9 cellular contexts compared by ENCODE assay signal in the genomic region with DNA sequence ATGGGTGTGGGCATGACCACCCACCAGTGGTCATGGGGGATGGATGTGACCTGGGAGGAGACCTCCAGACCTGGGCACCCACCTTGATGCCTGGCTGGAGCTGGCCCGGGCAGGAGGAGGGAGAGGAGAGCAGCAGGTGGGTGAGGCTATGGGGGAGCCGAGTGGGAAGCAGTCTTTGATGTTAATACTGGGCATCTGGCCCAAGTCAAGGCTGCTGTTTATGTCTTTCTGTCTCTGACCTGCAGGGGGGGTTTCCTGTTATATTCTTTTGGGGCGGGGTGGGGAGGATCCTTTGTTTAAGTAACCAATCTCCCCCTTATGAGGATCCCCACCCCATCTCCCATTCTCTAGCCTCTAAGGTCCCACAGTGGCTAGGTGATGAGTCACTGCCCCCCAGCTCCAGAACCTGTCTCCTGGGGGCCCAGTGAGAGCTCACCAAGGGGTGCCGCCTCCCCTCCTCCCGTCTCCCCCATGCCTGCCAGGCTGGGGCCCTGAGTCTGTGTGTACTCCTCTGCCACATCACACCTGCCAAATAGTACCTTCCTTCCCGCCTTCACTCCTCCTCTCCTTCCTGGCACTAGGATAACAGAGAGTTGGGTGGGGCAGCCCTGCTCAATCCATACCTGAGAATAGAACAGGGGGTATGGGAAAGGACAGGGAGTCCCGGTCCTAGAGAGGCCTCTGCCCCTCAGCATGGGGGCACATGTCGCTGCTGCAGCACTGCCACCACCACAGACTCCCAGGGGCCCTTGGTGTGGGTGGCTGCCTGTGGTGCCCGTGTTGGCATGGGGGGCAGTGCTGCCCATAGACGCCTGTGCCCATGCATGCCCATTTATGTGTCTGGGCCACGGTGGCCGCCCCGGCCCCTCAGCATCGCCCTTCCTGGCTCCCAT. TPM values are rescaled to one million over a fixed set of nuclear protein-coding genes. Genes with fewer than 3 reads are reported as not detected.
DNase-seq lines count a peak whose midpoint lies in the region; ATAC-seq and TF ChIP-seq lines count a peak whose summit lies in the region.
"Had no signal": no experiment of that assay in that cellular context is flagged by ENCODE, and none has a peak within 500 bp of the region (broad histone marks: within the 10 kb centered on the region; RNA-seq: fewer than 3 reads in every experiment).

No MANE protein-coding gene starts in this region.

- no peaks in the 10 kb centered on the region for H3K9me3 Mint-ChIP-seq in type B pancreatic cell

- peaks cover 3% of the 10 kb centered on the region; the same call in 1 of the 2 replicates for H3K36me3 ChIP-seq in BLaER1
- no peaks in the 10 kb centered on the region for H3K36me3 ChIP-seq in HCT116 (ENCODE audit: control insufficient read depth in 1 of 2, insufficient read depth in 2 of 2, low read length in 2 of 2)
- H3K36me3 ChIP-seq in brain microvascular endothelial cell (replicated peaks), result peaks cover 4% of the 10 kb centered on the region
- peaks cover 7% of the 10 kb centered on the region for H3K36me3 ChIP-seq in lower lobe of right lung

- no peak for TF ChIP-seq POLR2A in HCT116 (IDR thresholded peaks at IDR 0.05; ENCODE audit: borderline replicate concordance, extremely low read depth, insufficient read depth, insufficient read length)

- H3K79me2 ChIP-seq in HCT116 (ENCODE audit: insufficient read depth, low read length), result peaks cover 4% of the 10 kb centered on the region; the same call in 1 of the 2 replicates

- peak overlapping the region; percentile 100 for H3K4me2 ChIP-seq in BLaER1
- peak overlapping the region; percentile 78 for H3K4me2 ChIP-seq in HCT116 (ENCODE audit: low read length)

- in situ Hi-C loops in brain microvascular endothelial cell (cut with HindIII; ENCODE audit: low pct_ligation_motif_present, low sequenced_read_pairs), result no loop called here

- H4K20me1 ChIP-seq in BLaER1 (no peaks in the 10 kb centered on the region), HCT116 (ENCODE audit: insufficient read depth) (no peaks in the 10 kb centered on the region)

- H3K27ac ChIP-seq in BLaER1, result peak overlapping the region; percentile 93
- H3K27ac ChIP-seq in HCT116 (ENCODE audit: low read depth, low read length), result peak overlapping the region; percentile 79
- H3K27ac ChIP-seq in RWPE1, result peak overlapping the region; percentile 95
- H3K27ac ChIP-seq in brain microvascular endothelial cell, result no peak overlapping the region
- peak overlapping the region; percentile 84 for H3K27ac ChIP-seq in lower lobe of right lung

- no peaks in the 10 kb centered on the region for H3K9me2 ChIP-seq in HCT116 (ENCODE audit: insufficient read depth)

- no peaks in the 10 kb centered on the region for H3K9me3 ChIP-seq in BLaER1
- no peaks in the 10 kb centered on the region for H3K9me3 ChIP-seq in HCT116 (ENCODE audit: control insufficient read depth in 1 of 2, insufficient read depth in 1 of 2, low read depth in 1 of 2, low read length in 2 of 2)
- no peaks in the 10 kb centered on the region for H3K9me3 ChIP-seq in lower lobe of right lung

- H3K27me3 Mint-ChIP-seq in type B pancreatic cell, result no peaks in the 10 kb centered on the region

- BruUV-seq in HCT116 (replicated peaks; lab: Mats Ljungman, UMichigan), result no TSS peak

- H3K4me1 ChIP-seq in BLaER1 (peaks cover 97% of the 10 kb centered on the region), HCT116 (ENCODE audit: control insufficient read depth in 1 of 2, insufficient read depth in 2 of 2, low read length in 2 of 2) (peaks cover 78 to 79% of the 10 kb centered on the region in 2 experiments), lower lobe of right lung (peaks cover 94% of the 10 kb centered on the region)

- H3K27ac Mint-ChIP-seq in type B pancreatic cell, result peak overlapping the region; percentile 74

- RAD21 ChIA-PET in HCT116 (lab: Charles Lee; ENCODE audit: low non-redundant PET in 1 of 2, low total read pairs in 2 of 2, uncharacterized antibody in 2 of 2, unreplicated experiment in 2 of 2), result no interaction called here

- POLR2A ChIA-PET in HCT116 (lab: Charles Lee) (interaction anchor here (1.5 kb wide), 1 partner anchor 31 kb away, joined by 3 read pairs; a partner anchor contains a TSS), RWPE1 (lab: Yijun Ruan, JAX; ENCODE audit: low non-redundant PET) (no interaction called here)

- CTCF ChIA-PET in HCT116 (lab: Charles Lee), result interaction anchor here (1.3 kb wide), 2 partner anchors 16 to 31 kb away, joined by 3 to 4 read pairs; no protein-coding TSS in a partner anchor
- CTCF ChIA-PET in RWPE1 (lab: Yijun Ruan, JAX), result interaction anchor here (0.5 to 1.2 kb wide), 6 partner anchors 9 to 37 kb away, joined by 3 to 5 read pairs (median 4); a partner anchor contains a TSS

- intact Hi-C loops in HCT116 (cut with micrococcal nuclease), result no loop called here
- intact Hi-C loops in lower lobe of right lung (cut with DNase I), result no loop called here

- H3K27me3 ChIP-seq in BLaER1, result no peaks in the 10 kb centered on the region
- H3K27me3 ChIP-seq in HCT116 (ENCODE audit: insufficient read depth, low read length), result no peaks in the 10 kb centered on the region
- no peaks in the 10 kb centered on the region for H3K27me3 ChIP-seq in brain microvascular endothelial cell (replicated peaks)
- H3K27me3 ChIP-seq in lower lobe of right lung (ENCODE audit: low read depth), result no peaks in the 10 kb centered on the region

- peaks cover 60% of the 10 kb centered on the region for H3K4me1 Mint-ChIP-seq in type B pancreatic cell (ENCODE audit: unreplicated experiment)

- no peak for DNase-seq in HCT116 (ENCODE audit: low read depth, low spot score)
- peak; percentile 42 for DNase-seq in RWPE1 (ENCODE audit: low spot score)
- peak; percentile 39 for DNase-seq in brain microvascular endothelial cell
- no peak for DNase-seq in lower lobe of right lung
- DNase-seq in type B pancreatic cell (ENCODE audit: extremely low spot score, unreplicated experiment), result no peak

- no peak overlapping the region for H2AFZ ChIP-seq in HCT116 (ENCODE audit: low read depth, low read length, poor library complexity, severe bottlenecking)

- TF ChIP-seq CTCF in HCT116 (IDR thresholded peaks at IDR 0.05 in 2 of 3, conservative IDR thresholded peaks at IDR 0.05 in 1 of 3; ENCODE audit: borderline replicate concordance in 1 of 3, insufficient read depth in 1 of 3, low read depth in 2 of 3, low read length in 2 of 3) (peak in 2 of 3 experiments; percentile 38 to 44; a peak in 4 of 6 replicates), RWPE1 (conservative IDR thresholded peaks at IDR 0.05; ENCODE audit: low read depth) (no peak), brain microvascular endothelial cell (IDR thresholded peaks at IDR 0.05; ENCODE audit: low read depth, low read length, missing control alignments) (peak; percentile 57), lower lobe of right lung (IDR thresholded peaks at IDR 0.05) (peak; percentile 25), type B pancreatic cell (conservative IDR thresholded peaks at IDR 0.05) (peak; percentile 49)

- no peaks in the 10 kb centered on the region for H3K36me3 Mint-ChIP-seq in type B pancreatic cell

- peak overlapping the region; percentile 88 for H3K9ac ChIP-seq in BLaER1
- peak overlapping the region; percentile 46 for H3K9ac ChIP-seq in HCT116 (ENCODE audit: low read length)

- H3K4me3 Mint-ChIP-seq in type B pancreatic cell, result peak overlapping the region; percentile 74

- no peak for TF ChIP-seq RAD21 in HCT116 (IDR thresholded peaks at IDR 0.05; ENCODE audit: low read depth)

- H3K4me3 ChIP-seq in BLaER1 (peak overlapping the region; percentile 62), HCT116 (replicated peaks in 1 of 2; ENCODE audit: low read depth in 1 of 2, low read length in 2 of 2) (peak overlapping the region in 1 of 2 experiments; percentile 30; a peak in 2 of 4 replicates), brain microvascular endothelial cell (ENCODE audit: low read depth, low read length) (no peak overlapping the region), lower lobe of right lung (peak overlapping the region; percentile 43)

- ATAC-seq in HCT116, result peak; percentile 64
- peak; percentile 5 to 35 for ATAC-seq in lower lobe of right lung
- no peak for ATAC-seq in HG02763 (IDR thresholded peaks at IDR 0.05; ENCODE audit: unreplicated experiment)
- no peak for ATAC-seq in GM18498 (IDR thresholded peaks at IDR 0.05; ENCODE audit: unreplicated experiment)

TF ChIP-seq in HCT116, 20 proteins besides CTCF, POLR2A, EP300 and RAD21:
- TF ChIP-seq JUND (IDR thresholded peaks at IDR 0.05) (no peak), YY1 (IDR thresholded peaks at IDR 0.05; ENCODE audit: extremely low read depth, insufficient replicate concordance, low read depth, low read length) (no peak), TCF7L2 (IDR thresholded peaks at IDR 0.05; ENCODE audit: borderline replicate concordance, extremely low read depth, insufficient read depth, insufficient read length) (peak; percentile 74), POLR2AphosphoS5 (IDR thresholded peaks at IDR 0.05; ENCODE audit: low read depth, low read length) (0 out of 2 replicates have a peak, but pooled peaks have one; percentile 19)
- TF ChIP-seq, protein P1, sequence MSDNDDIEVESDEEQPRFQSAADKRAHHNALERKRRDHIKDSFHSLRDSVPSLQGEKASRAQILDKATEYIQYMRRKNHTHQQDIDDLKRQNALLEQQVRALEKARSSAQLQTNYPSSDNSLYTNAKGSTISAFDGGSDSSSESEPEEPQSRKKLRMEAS (IDR thresholded peaks at IDR 0.05), result peak; percentile 41; the same call in 1 of the 2 replicates

RNA-seq across cellular contexts. Expression of a gene that starts 7.2 kb away (rescaled TPM):
- 23.3 TPM for total RNA-seq in HCT116 (2021; ENCODE audit: unreplicated experiment)
- polyA plus RNA-seq in HCT116 (2012), result 20.3 and 21.1 TPM in 2 replicates
- total RNA-seq in lower lobe of right lung, result 50.1 TPM
- total RNA-seq in type B pancreatic cell (ENCODE audit: low replicate concordance), result 18.3 and 37.0 TPM in 2 replicates

RNA-seq across cellular contexts. Expression of a gene that starts 15.8 kb away (rescaled TPM):
- total RNA-seq in HCT116 (2021; ENCODE audit: unreplicated experiment), result 92.1 TPM
- 68.9 and 90.5 TPM in 2 replicates for polyA plus RNA-seq in HCT116 (2012)
- total RNA-seq in lower lobe of right lung, result 59.6 TPM
- 93.2 and 123 TPM in 2 replicates for total RNA-seq in type B pancreatic cell (ENCODE audit: low replicate concordance)

RNA-seq across cellular contexts. Expression of a gene that starts 30.4 kb away (rescaled TPM):
- total RNA-seq in HCT116 (2021; ENCODE audit: unreplicated experiment), result 63.7 TPM
- polyA plus RNA-seq in HCT116 (2012), result 104 and 122 TPM in 2 replicates
- 20.1 TPM for total RNA-seq in lower lobe of right lung
- total RNA-seq in type B pancreatic cell (ENCODE audit: low replicate concordance), result 5.7 and 9.5 TPM in 2 replicates

RNA-seq across cellular contexts. Expression of a gene that starts 51.8 kb away (rescaled TPM):
- total RNA-seq in HCT116 (2021; ENCODE audit: unreplicated experiment), result 67.2 TPM
- 26.8 and 36.5 TPM in 2 replicates for polyA plus RNA-seq in HCT116 (2012)
- total RNA-seq in lower lobe of right lung, result 97.7 TPM
- 86.3 and 128 TPM in 2 replicates for total RNA-seq in type B pancreatic cell (ENCODE audit: low replicate concordance)

RNA-seq across cellular contexts. Expression of a gene that starts 54.8 kb away (rescaled TPM):
- total RNA-seq in HCT116 (2021; ENCODE audit: unreplicated experiment) (not detected), lower lobe of right lung (1.9 TPM), type B pancreatic cell (ENCODE audit: low replicate concordance) (not detected in 2 replicates)
- polyA plus RNA-seq in HCT116 (2012), result not detected in 2 replicates
- total RNA-seq: renal cortical epithelial cell had no signal

Comparison
In these comparisons a context has a peak if more than half of its experiments do, and no peak if none do; other contexts are left out.
1. ATAC-seq: peak in HCT116 (single experiment) and lower lobe of right lung (2 of 2); none in HG02763 (single experiment) and GM18498 (single experiment).
2. DNase-seq: peak in RWPE1 (single experiment) and brain microvascular endothelial cell (single experiment); none in HCT116 (single experiment), lower lobe of right lung (single experiment) and type B pancreatic cell (single experiment).